ENCODE assay signal across 3 cellular contexts in the genomic region with DNA sequence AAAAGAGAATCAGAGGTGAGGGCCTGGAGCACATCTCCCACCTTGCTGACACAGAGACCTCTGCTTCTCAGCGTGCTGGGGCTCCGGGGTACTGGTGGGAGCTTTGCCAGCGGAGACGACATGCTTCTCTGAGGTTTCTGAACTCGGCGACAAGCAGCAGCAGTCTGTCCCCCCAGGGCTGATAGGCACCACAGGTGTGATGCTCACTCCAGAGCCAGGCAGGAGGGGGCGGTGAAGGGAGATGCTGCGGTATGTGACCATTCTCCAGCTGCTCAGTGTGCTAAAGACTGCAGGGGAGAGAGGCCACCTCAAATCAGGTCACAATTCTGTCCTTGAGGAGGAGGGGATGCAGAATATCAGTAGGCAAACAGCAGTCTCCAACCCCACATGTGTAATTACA.
TF ChIP-seq lines count a peak whose summit lies in the region.

No MANE protein-coding gene starts in this region.

TF ChIP-seq in SK-N-SH, 30 proteins besides CTCF, POLR2A, EP300 and RAD21:
- TF ChIP-seq TEAD4 (IDR thresholded peaks at IDR 0.05; ENCODE audit: borderline replicate concordance, insufficient read depth) (no peak), RCOR1 (IDR thresholded peaks at IDR 0.05; ENCODE audit: low read length) (no peak), TCF12 (IDR thresholded peaks at IDR 0.05) (no peak), NFIC (IDR thresholded peaks at IDR 0.05; ENCODE audit: borderline replicate concordance) (no peak), YY1 (IDR thresholded peaks at IDR 0.05; ENCODE audit: low read depth) (no peak), MXI1 (IDR thresholded peaks at IDR 0.05; ENCODE audit: low read depth, low read length) (no peak)
- TF ChIP-seq, protein P1, sequence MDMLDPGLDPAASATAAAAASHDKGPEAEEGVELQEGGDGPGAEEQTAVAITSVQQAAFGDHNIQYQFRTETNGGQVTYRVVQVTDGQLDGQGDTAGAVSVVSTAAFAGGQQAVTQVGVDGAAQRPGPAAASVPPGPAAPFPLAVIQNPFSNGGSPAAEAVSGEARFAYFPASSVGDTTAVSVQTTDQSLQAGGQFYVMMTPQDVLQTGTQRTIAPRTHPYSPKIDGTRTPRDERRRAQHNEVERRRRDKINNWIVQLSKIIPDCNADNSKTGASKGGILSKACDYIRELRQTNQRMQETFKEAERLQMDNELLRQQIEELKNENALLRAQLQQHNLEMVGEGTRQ (IDR thresholded peaks at IDR 0.05; ENCODE audit: borderline replicate concordance, low read depth, low read length), result no peak

TF ChIP-seq in SK-N-SH treated with all-trans-retinoic acid at 6 μM for 48 hours, 23 proteins besides CTCF, POLR2A, EP300 and RAD21:
- TF ChIP-seq GLIS3 (CRISPR knock-in tag; IDR thresholded peaks at IDR 0.05), result no peak
- no peak for TF ChIP-seq TCF4 (CRISPR knock-in tag; IDR thresholded peaks at IDR 0.05; ENCODE audit: borderline replicate concordance)
- TF ChIP-seq SNAI2 (CRISPR knock-in tag; IDR thresholded peaks at IDR 0.05), result no peak
- no peak for TF ChIP-seq ZNF565 (CRISPR knock-in tag; conservative IDR thresholded peaks at IDR 0.05; ENCODE audit: low read depth)
- no peak for TF ChIP-seq ISL1 (CRISPR knock-in tag; IDR thresholded peaks at IDR 0.05)
- TF ChIP-seq TOX (CRISPR knock-in tag; IDR thresholded peaks at IDR 0.05; ENCODE audit: borderline replicate concordance), result no peak

TF ChIP-seq in IMR-90, 13 proteins besides CTCF, POLR2A, EP300 and RAD21:
- TF ChIP-seq NFE2L2 (IDR thresholded peaks at IDR 0.05; ENCODE audit: low read depth, low read length) (no peak), MXI1 (IDR thresholded peaks at IDR 0.05; ENCODE audit: borderline replicate concordance, low read depth, low read length) (no peak), BHLHE40 (IDR thresholded peaks at IDR 0.05; ENCODE audit: low read depth, low read length) (no peak), CEBPB (IDR thresholded peaks at IDR 0.05; ENCODE audit: low read depth, low read length) (no peak), CHD1 (IDR thresholded peaks at IDR 0.05; ENCODE audit: low read depth, low read length) (no peak), MAFK (IDR thresholded peaks at IDR 0.05; ENCODE audit: low read depth, low read length) (no peak), RFX5 (IDR thresholded peaks at IDR 0.05; ENCODE audit: low read depth, low read length) (no peak), RCOR1 (IDR thresholded peaks at IDR 0.05; ENCODE audit: insufficient replicate concordance, low read length) (no peak), FOS (IDR thresholded peaks at IDR 0.05; ENCODE audit: low read depth, low read length) (no peak)
- TF ChIP-seq, protein P1 (IDR thresholded peaks at IDR 0.05; ENCODE audit: low read depth, low read length), result no peak
- TF ChIP-seq, protein P2, sequence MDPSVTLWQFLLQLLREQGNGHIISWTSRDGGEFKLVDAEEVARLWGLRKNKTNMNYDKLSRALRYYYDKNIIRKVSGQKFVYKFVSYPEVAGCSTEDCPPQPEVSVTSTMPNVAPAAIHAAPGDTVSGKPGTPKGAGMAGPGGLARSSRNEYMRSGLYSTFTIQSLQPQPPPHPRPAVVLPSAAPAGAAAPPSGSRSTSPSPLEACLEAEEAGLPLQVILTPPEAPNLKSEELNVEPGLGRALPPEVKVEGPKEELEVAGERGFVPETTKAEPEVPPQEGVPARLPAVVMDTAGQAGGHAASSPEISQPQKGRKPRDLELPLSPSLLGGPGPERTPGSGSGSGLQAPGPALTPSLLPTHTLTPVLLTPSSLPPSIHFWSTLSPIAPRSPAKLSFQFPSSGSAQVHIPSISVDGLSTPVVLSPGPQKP (IDR thresholded peaks at IDR 0.05; ENCODE audit: borderline replicate concordance, low read depth, low read length), result no peak
